17 cellular contexts compared by ENCODE assay signal in the genomic region with DNA sequence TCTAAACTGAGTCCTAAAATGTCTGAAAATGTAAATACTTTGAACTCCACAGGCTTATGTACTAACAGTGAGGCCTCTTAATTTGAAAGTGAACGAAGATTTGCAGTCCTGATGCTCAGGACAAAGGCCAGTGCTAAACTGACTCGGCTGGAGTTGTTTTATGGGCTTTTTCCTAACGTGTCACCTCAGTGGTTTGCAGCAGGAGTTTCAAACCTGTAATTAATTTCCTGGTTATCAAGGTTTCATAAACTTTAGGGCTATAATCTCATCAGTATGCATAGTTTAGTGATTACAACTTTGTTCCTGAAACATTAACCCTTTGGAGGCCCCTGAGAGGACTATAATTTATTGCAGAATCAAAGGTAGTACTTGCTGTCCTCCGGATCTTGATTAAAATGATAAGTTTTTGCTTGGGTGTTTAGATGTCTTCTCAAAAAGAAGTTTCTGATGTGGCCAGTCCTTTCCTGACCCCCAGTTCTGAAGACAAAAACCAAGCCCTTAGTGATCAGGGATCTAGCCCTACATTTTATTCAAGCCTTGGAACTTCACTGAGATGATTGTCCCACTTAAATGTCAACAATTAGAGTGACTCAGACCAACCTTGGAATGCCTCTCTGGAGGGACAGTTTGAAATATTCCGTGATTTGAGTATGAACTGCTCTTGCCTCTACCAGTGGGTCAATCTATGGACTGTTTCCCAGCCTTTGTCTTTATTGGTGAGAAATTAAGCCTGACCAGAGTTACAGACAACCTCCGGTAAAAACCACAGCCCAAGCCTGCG. TPM values are rescaled to one million over a fixed set of nuclear protein-coding genes. Genes with fewer than 3 reads are reported as not detected.
DNase-seq lines count a peak whose midpoint lies in the region; ATAC-seq, FAIRE-seq and TF ChIP-seq lines count a peak whose summit lies in the region.
"Had no signal": no experiment of that assay in that cellular context is flagged by ENCODE, and none has a peak within 500 bp of the region (broad histone marks: within the 10 kb centered on the region; RNA-seq: fewer than 3 reads in every experiment).

No MANE protein-coding gene starts in this region.

- no TSS peak for BruUV-seq in OCI-LY7 (replicated peaks; lab: Mats Ljungman, UMichigan)

- H2AFZ ChIP-seq in OCI-LY7 (ENCODE audit: low read length), result no peak overlapping the region

- POLR2A ChIA-PET in OCI-LY7 (lab: Charles Lee), result no interaction called here

- no peaks in the 10 kb centered on the region for H4K20me1 ChIP-seq in OCI-LY7 (ENCODE audit: insufficient read depth, low read length)

- ATAC-seq in GM21360 (IDR thresholded peaks at IDR 0.05; ENCODE audit: unreplicated experiment), result no peak
- ATAC-seq: stimulated activated naive CD8-positive, alpha-beta T cell treated with anti-CD3 and anti-CD28 coated beads, Interleukin-15, Interleukin-2, amounts not matched to agents 100 U/mL and 50 U/mL, for 24 hours had no signal

- no peaks in the 10 kb centered on the region for H3K4me1 ChIP-seq in OCI-LY7 (ENCODE audit: insufficient read depth, low read length, poor library complexity, severe bottlenecking)

- H3K27ac ChIP-seq in OCI-LY7 (ENCODE audit: low read depth, low read length, poor library complexity, severe bottlenecking), result no peak overlapping the region

- DNase-seq in AG08395 (ENCODE audit: low spot score) (peak; percentile 62), HTR-8/SVneo (ENCODE audit: insufficient read length, low spot score) (peak; percentile 48), astrocyte of the spinal cord (ENCODE audit: low read depth, low spot score) (peak; percentile 86), left kidney (ENCODE audit: low read depth, low spot score) (peak; percentile 61), globus pallidus (ENCODE audit: low spot score) (no peak), OCI-LY7 (ENCODE audit: low spot score) (no peak)
- no peak for DNase-seq in activated CD4-positive, alpha-beta T cell treated with anti-CD3 and anti-CD28 coated beads, Interleukin-2, amount 50 U/mL, for 4 hours
- DNase-seq: activated CD4-positive, alpha-beta T cell treated with anti-CD3 and anti-CD28 coated beads for 4 hours; activated naive CD4-positive, alpha-beta T cell treated with anti-CD3 and anti-CD28 coated beads, Interleukin-2, amount 50 U/mL, for 16 hours; AML-193; effector memory CD4-positive, alpha-beta T cell; NCI-H226; SIG-M5; stimulated activated CD4-positive, alpha-beta T cell treated with anti-CD3 and anti-CD28 coated beads, Interleukin-1b, Interleukin-23, amount 100 ng/mL, for 48 hours; stimulated activated naive CD8-positive, alpha-beta T cell treated with anti-CD3 and anti-CD28 coated beads, Interleukin-15, Interleukin-2, amounts not matched to agents 100 U/mL and 50 U/mL, for 24 hours had no signal

- H3K9me3 ChIP-seq in OCI-LY7 (ENCODE audit: low read length), result no peaks in the 10 kb centered on the region

- TF ChIP-seq CTCF in astrocyte of the spinal cord (IDR thresholded peaks at IDR 0.05; ENCODE audit: low read depth, low read length) (no peak), OCI-LY7 (conservative IDR thresholded peaks at IDR 0.05; ENCODE audit: low read length) (no peak)

- H3K4me3 ChIP-seq in astrocyte of the spinal cord (ENCODE audit: low read depth, low read length), result no peak overlapping the region
- H3K4me3 ChIP-seq in OCI-LY7 (ENCODE audit: low read depth, low read length, poor library complexity, severe bottlenecking), result no peak overlapping the region

- no peaks in the 10 kb centered on the region for H3K79me2 ChIP-seq in OCI-LY7 (ENCODE audit: insufficient read depth, low read depth, low read length)

- H3K36me3 ChIP-seq in OCI-LY7 (ENCODE audit: insufficient read depth, low read length), result no peaks in the 10 kb centered on the region

- in situ Hi-C loops in astrocyte of the spinal cord (cut with HindIII; ENCODE audit: low sequenced_read_pairs), result no loop called here

- no peak for FAIRE-seq in HTR-8/SVneo (lab: Jason Lieb, UNC)
- FAIRE-seq: H1 had no signal

- intact Hi-C loops in OCI-LY7 (cut with micrococcal nuclease; ENCODE audit: unreplicated experiment), result no loop called here

- no peak overlapping the region for H3K4me2 ChIP-seq in OCI-LY7 (ENCODE audit: low read length)

- CTCF ChIA-PET in OCI-LY7 (lab: Charles Lee; ENCODE audit: unreplicated experiment), result no interaction called here

- H3K9me2 ChIP-seq in OCI-LY7 (ENCODE audit: insufficient read depth, low read length), result no peaks in the 10 kb centered on the region

RNA-seq across cellular contexts. Expression of gene S100Z, which starts 11.1 kb away (rescaled TPM):
- total RNA-seq in OCI-LY7 (2014; rRNA removed; shearing (Covaris generic)), result 42.2 and 51.1 TPM in 2 replicates
- 66.6 and 76.6 TPM in 2 replicates for total RNA-seq in OCI-LY7 (2022)

RNA-seq across cellular contexts. Expression of gene F2RL1, which starts 19.8 kb away (rescaled TPM):
- not detected in 2 replicates for total RNA-seq in OCI-LY7 (2014; rRNA removed; shearing (Covaris generic))
- not detected in 2 replicates for total RNA-seq in OCI-LY7 (2022)

Comparison
In these comparisons a context has a peak if more than half of its experiments do, and no peak if none do; other contexts are left out.
1. DNase-seq: peak in AG08395 (single experiment), HTR-8/SVneo (single experiment), astrocyte of the spinal cord (single experiment) and left kidney (single experiment); none in globus pallidus (single experiment), activated CD4-positive, alpha-beta T cell treated with anti-CD3 and anti-CD28 coated beads, Interleukin-2, amount 50 U/mL, for 4 hours (0 of 2) and OCI-LY7 (single experiment).